2 cellular contexts compared by ENCODE assay signal in genomic region chr6:13461805-13462204, GRCh38.
TF ChIP-seq lines count a peak whose summit lies in the region.

No MANE protein-coding gene starts in this region.

TF ChIP-seq in GM23338, 12 proteins besides CTCF, POLR2A, EP300 and RAD21:
- TF ChIP-seq NANOG (IDR thresholded peaks at IDR 0.05; ENCODE audit: borderline replicate concordance) = no peak
- TF ChIP-seq REST (IDR thresholded peaks at IDR 0.05; ENCODE audit: unreplicated experiment) = no peak
- TF ChIP-seq ETS1 (IDR thresholded peaks at IDR 0.05) = no peak
- no peak for TF ChIP-seq ZNF331 (CRISPR knock-in tag; IDR thresholded peaks at IDR 0.05; ENCODE audit: low read depth)
- TF ChIP-seq EZH2phosphoT487 (IDR thresholded peaks at IDR 0.05; ENCODE audit: unreplicated experiment) = no peak
- no peak for TF ChIP-seq JUNB (IDR thresholded peaks at IDR 0.05; ENCODE audit: unreplicated experiment)
- no peak for TF ChIP-seq CREB1 (CRISPR knock-in tag; IDR thresholded peaks at IDR 0.05; ENCODE audit: low read depth)
TF ChIP-seq in GM23338: peak in this region for 0.

TF ChIP-seq in H1, 55 proteins besides CTCF, POLR2A, EP300 and RAD21:
- TF ChIP-seq TAF1 (IDR thresholded peaks at IDR 0.05; ENCODE audit: low read depth, low read length) (no peak), RXRA (IDR thresholded peaks at IDR 0.05; ENCODE audit: insufficient read depth, low read depth, low read length) (no peak), BACH1 (IDR thresholded peaks at IDR 0.05; ENCODE audit: low read length) (no peak), TAF7 (optimal IDR thresholded peaks at IDR 0.05; ENCODE audit: borderline replicate concordance, low read depth, low read length) (no peak), FOSL1 (IDR thresholded peaks at IDR 0.05; ENCODE audit: insufficient read depth, low read depth, low read length) (no peak), GTF2F1 (IDR thresholded peaks at IDR 0.05; ENCODE audit: borderline replicate concordance, low read depth, low read length) (no peak)
TF ChIP-seq in H1: peak in this region for 0.
